Comparison of ENCODE assay signal across 2 cellular contexts in genomic region chr5:124633209-124633608, GRCh38.
TF ChIP-seq lines count a peak whose summit lies in the region.

No MANE protein-coding gene starts in this region.

TF ChIP-seq in IMR-90, 13 proteins besides CTCF, POLR2A, EP300 and RAD21:
- no peak for TF ChIP-seq USF2 (IDR thresholded peaks at IDR 0.05; ENCODE audit: low read depth, low read length)
- TF ChIP-seq MAFK (IDR thresholded peaks at IDR 0.05; ENCODE audit: low read depth, low read length) = no peak
- no peak for TF ChIP-seq ELK1 (IDR thresholded peaks at IDR 0.05; ENCODE audit: borderline replicate concordance, low read depth, low read length)

TF ChIP-seq in H1, 55 proteins besides CTCF, POLR2A, EP300 and RAD21:
- TF ChIP-seq POLR2AphosphoS5 (IDR thresholded peaks at IDR 0.05; ENCODE audit: low read depth, low read length) = peak; percentile 71
- no peak for TF ChIP-seq SUZ12 (IDR thresholded peaks at IDR 0.05; ENCODE audit: low read length)
